In genomic region chr7:42686594-42687156, GRCh38 we compare ENCODE assay signal across 14 cellular contexts.
"Had no signal": no experiment of that assay in that cellular context is flagged by ENCODE, and none has a peak within 500 bp of the region (broad histone marks: within the 10 kb centered on the region; RNA-seq: fewer than 3 reads in every experiment).

No MANE protein-coding gene starts in this region.

- H3K9ac ChIP-seq: SK-N-SH had no signal

- H3K4me3 Mint-ChIP-seq: dendritic cell treated with granulocyte-macrophage colony-stimulating factor and Interleukin-4, amounts not matched to agents 40 ng/mL and 50 ng/mL, for 4 days; natural killer cell; stimulated activated naive CD8-positive, alpha-beta T cell treated with anti-CD3 and anti-CD28 coated beads, Interleukin-15, Interleukin-2, amounts not matched to agents 100 ng/mL and 50 ng/mL, for 24 hours had no signal

- H3K27me3 ChIP-seq: testis had no signal

- H3K4me1 Mint-ChIP-seq: natural killer cell had no signal

- H3K9me3 Mint-ChIP-seq: dendritic cell treated with granulocyte-macrophage colony-stimulating factor and Interleukin-4, amounts not matched to agents 40 ng/mL and 50 ng/mL, for 4 days; stimulated activated naive CD8-positive, alpha-beta T cell treated with anti-CD3 and anti-CD28 coated beads, Interleukin-15, Interleukin-2, amounts not matched to agents 100 ng/mL and 50 ng/mL, for 24 hours had no signal

- ATAC-seq: mucosa of descending colon, natural killer cell had no signal

- H3K9me3 ChIP-seq: mucosa of descending colon, SK-N-SH, testis had no signal

- H3K27me3 Mint-ChIP-seq: dendritic cell treated with granulocyte-macrophage colony-stimulating factor and Interleukin-4, amounts not matched to agents 40 ng/mL and 50 ng/mL, for 4 days had no signal

- H3K4me2 ChIP-seq: SK-N-SH had no signal

- H3K4me3 ChIP-seq: lung, mucosa of descending colon, testis had no signal

- H3K4me1 ChIP-seq: testis had no signal

- DNase-seq: activated CD4-positive, alpha-beta T cell treated with anti-CD3 and anti-CD28 coated beads for 48 hours; activated naive CD4-positive, alpha-beta T cell treated with Interleukin-2 at 50 U/mL for 16 hours; central memory CD4-positive, alpha-beta T cell; glutamatergic neuron; mucosa of descending colon; natural killer cell; SK-N-SH; stimulated activated CD4-positive, alpha-beta T cell treated with anti-CD3 and anti-CD28 coated beads, Interleukin-2, amount 100 ng/mL, for 48 hours; T-helper 1 cell; testis had no signal

- H3K27ac Mint-ChIP-seq: dendritic cell treated with granulocyte-macrophage colony-stimulating factor and Interleukin-4, amounts not matched to agents 40 ng/mL and 50 ng/mL, for 4 days; natural killer cell; stimulated activated naive CD8-positive, alpha-beta T cell treated with anti-CD3 and anti-CD28 coated beads, Interleukin-15, Interleukin-2, amounts not matched to agents 100 ng/mL and 50 ng/mL, for 24 hours had no signal

- H3K36me3 Mint-ChIP-seq: natural killer cell had no signal

- H3K27ac ChIP-seq: testis, VCaP had no signal
